In the genomic region with DNA sequence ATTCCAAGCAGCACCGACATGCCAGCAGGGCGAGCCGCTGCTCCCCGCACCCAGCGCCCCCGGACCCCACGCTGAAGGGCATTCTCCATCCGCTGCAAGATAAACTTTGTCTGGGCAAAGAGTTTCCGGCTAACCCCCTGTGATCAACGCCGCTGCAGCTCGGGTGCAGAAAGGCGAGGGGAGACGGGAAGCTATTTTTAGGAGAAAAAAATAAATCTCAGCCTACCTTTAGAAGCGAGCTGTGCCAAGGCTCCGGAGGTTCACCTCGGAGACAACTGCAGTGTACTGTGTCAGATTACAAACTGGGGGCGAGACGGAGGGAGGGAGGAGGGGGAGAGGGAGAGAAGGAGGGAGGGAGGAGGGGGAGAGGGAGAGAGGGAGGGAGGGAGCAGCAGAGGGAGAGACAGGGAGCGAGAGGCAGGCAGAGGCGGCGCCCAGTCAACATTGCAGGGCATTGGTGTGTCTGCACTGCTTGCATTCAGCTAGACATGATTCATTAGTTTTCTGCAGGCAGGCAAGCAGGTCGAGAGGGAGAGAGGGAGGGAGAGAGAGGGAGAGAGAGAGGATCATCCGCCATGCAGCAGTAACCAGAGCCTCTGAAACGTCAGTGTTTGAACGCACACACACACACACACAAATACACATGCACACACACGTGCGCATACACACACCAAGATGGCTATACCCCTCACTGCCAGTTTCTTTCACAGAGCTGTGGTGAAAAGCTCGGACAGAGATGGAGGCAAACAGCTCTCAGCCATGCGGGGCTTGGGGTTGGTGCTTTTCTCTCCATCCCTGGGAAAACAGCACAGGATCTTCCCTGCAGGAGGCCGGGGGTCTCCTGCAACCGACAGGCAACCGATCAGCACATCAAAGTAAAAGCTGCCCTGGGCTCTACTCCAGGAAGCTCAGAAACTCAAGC, we compare ENCODE assay signal across 8 cellular contexts. TPM values are rescaled to one million over a fixed set of nuclear protein-coding genes. Genes with fewer than 3 reads are reported as not detected.
A peak's percentile ranks its signal among the peaks of the same experiment; 100 is the strongest.
DNase-seq lines count a peak whose midpoint lies in the region; ATAC-seq and TF ChIP-seq lines count a peak whose summit lies in the region.

A gene with protein sequence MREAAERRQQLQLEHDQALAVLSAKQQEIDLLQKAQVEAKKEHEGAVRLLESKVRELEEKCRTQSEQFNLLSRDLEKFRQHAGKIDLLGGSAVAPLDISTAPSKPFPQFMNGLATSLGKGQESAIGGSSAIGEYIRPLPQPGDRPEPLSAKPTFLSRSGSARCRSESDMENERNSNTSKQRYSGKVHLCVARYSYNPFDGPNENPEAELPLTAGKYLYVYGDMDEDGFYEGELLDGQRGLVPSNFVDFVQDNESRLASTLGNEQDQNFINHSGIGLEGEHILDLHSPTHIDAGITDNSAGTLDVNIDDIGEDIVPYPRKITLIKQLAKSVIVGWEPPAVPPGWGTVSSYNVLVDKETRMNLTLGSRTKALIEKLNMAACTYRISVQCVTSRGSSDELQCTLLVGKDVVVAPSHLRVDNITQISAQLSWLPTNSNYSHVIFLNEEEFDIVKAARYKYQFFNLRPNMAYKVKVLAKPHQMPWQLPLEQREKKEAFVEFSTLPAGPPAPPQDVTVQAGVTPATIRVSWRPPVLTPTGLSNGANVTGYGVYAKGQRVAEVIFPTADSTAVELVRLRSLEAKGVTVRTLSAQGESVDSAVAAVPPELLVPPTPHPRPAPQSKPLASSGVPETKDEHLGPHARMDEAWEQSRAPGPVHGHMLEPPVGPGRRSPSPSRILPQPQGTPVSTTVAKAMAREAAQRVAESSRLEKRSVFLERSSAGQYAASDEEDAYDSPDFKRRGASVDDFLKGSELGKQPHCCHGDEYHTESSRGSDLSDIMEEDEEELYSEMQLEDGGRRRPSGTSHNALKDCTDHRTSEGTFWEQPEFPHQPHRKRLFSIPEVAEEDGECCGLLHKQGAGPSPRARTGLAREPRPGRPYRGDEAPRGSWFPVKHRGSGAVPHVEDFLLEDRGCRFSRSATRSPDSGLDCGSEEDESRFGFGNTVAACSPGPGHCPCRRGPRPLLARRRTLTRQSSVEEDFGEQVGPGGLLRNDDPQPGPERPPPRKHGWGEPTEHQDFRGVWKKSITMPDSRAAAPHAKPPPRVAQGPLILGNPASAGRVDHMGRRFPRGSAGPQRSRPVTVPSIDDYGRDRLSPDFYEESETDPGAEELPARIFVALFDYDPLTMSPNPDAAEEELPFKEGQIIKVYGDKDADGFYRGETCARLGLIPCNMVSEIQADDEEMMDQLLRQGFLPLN (N-terminal part only) (minus strand): TSS at position 304 of the 922 bp plus-strand sequence. CDS start 237,286 bp downstream, outside the sequence.

- H3K27me3 ChIP-seq in GM06990 (replicated peaks; ENCODE audit: control insufficient read depth, insufficient read depth, low read length): no peaks in the 10 kb centered on the region; the same call in 1 of the 2 replicates
- H3K27me3 ChIP-seq in dorsolateral prefrontal cortex: peaks cover 0 to 34% (median 9%) of the 10 kb centered on the region in 45 donors
- H3K27me3 ChIP-seq in upper lobe of right lung: peaks cover 42% of the 10 kb centered on the region

- DNase-seq in GM06990 (ENCODE audit: extremely low read depth, insufficient read length) (peak; percentile 19), NCI-H2171 (lab: John Stamatoyannopoulos, UW) (peak; percentile 85), dorsolateral prefrontal cortex (peak in 7 of 10 donors; percentile 55 to 86 (median 74)), NCI-H446 treated with DMSO at 0.1 percent for 48 hours (lab: John Stamatoyannopoulos, UW) (no peak), upper lobe of right lung (no peak), HCEC 1CT (no peak)
- DNase-seq in activated CD4-positive, CD25-positive, alpha-beta regulatory T cell (lab: John Stamatoyannopoulos, UW): no peak

- H3K9me3 ChIP-seq in upper lobe of right lung: no peaks in the 10 kb centered on the region

- peak within 1 kb of the TSS in 54 of 59 donors; percentile 11 to 85 (median 72) for H3K27ac ChIP-seq in dorsolateral prefrontal cortex
- H3K27ac ChIP-seq in upper lobe of right lung: no peak within 1 kb of the TSS

- peaks cover 60% of the 10 kb centered on the region for H3K27me3 Mint-ChIP-seq in nephron (ENCODE audit: low read depth)

- no peak for ATAC-seq in upper lobe of right lung

- peak within 1 kb of the TSS; percentile 61 for H3K4me3 ChIP-seq in GM06990 (replicated peaks; ENCODE audit: low read depth, low read length)
- peak within 1 kb of the TSS; percentile 33 to 73 (median 62) for H3K4me3 ChIP-seq in dorsolateral prefrontal cortex
- H3K4me3 ChIP-seq in upper lobe of right lung: no peak within 1 kb of the TSS

- peaks cover 3% of the 10 kb centered on the region for H3K4me1 ChIP-seq in upper lobe of right lung

- H3K36me3 Mint-ChIP-seq in nephron (ENCODE audit: low read depth): no peaks in the 10 kb centered on the region

- intact Hi-C loops in dorsolateral prefrontal cortex (cut with DNase I): loop anchor here in 1 of 2 donors (10.0 kb wide), 1 partner anchor 241 kb away; no protein-coding TSS in a partner anchor
- intact Hi-C loops in upper lobe of right lung (cut with DNase I): no loop called here

- H3K4me3 Mint-ChIP-seq in nephron: peak within 1 kb of the TSS; percentile 87 to 92 (median 91)

- H3K36me3 ChIP-seq in GM06990 (ENCODE audit: control insufficient read depth, insufficient read depth, low read length) (no peaks in the 10 kb centered on the region), upper lobe of right lung (no peaks in the 10 kb centered on the region)

- peaks cover 23% of the 10 kb centered on the region for H3K4me1 Mint-ChIP-seq in nephron

- H3K27ac Mint-ChIP-seq in nephron: peak within 1 kb of the TSS; percentile 29 to 51 (median 40)

- H3K9me3 Mint-ChIP-seq in nephron: no peaks in the 10 kb centered on the region

- TF ChIP-seq CTCF in GM06990 (IDR thresholded peaks at IDR 0.05; ENCODE audit: insufficient read depth, low read length, poor library complexity, severe bottlenecking) (no peak), dorsolateral prefrontal cortex (IDR thresholded peaks at IDR 0.05 in 54 of 56, conservative IDR thresholded peaks at IDR 0.05 in 2 of 56; ENCODE audit: low read depth in 1 of 56, partially characterized antibody in 56 of 56) (no peak), nephron (IDR thresholded peaks at IDR 0.05; ENCODE audit: unreplicated experiment in 3 of 3) (no peak), upper lobe of right lung (IDR thresholded peaks at IDR 0.05) (no peak)

RNA-seq across cellular contexts. Expression of the gene that starts here (rescaled TPM):
- total RNA-seq in dorsolateral prefrontal cortex (100 to 1,000 TPM in 26 of 120 experiments, 10 to 100 TPM in 94; 26.8 to 136 (median 82.0) TPM), upper lobe of right lung (0.09 TPM)

Comparison
In these comparisons a context has a peak if more than half of its experiments do, and no peak if none do; other contexts are left out.
1. RNA of the gene that starts here (total RNA-seq): 26.8 to 136 TPM in dorsolateral prefrontal cortex; 0.09 TPM in upper lobe of right lung (single experiment); every median in the first group is over 10 times any median in the second.
2. DNase-seq: peak in GM06990 (single experiment), NCI-H2171 (single experiment) and dorsolateral prefrontal cortex (7 of 10); none in NCI-H446 treated with DMSO at 0.1 percent for 48 hours (single experiment), activated CD4-positive, CD25-positive, alpha-beta regulatory T cell (0 of 4), upper lobe of right lung (single experiment) and HCEC 1CT (single experiment).